17 cellular contexts compared by ENCODE assay signal in the genomic region with DNA sequence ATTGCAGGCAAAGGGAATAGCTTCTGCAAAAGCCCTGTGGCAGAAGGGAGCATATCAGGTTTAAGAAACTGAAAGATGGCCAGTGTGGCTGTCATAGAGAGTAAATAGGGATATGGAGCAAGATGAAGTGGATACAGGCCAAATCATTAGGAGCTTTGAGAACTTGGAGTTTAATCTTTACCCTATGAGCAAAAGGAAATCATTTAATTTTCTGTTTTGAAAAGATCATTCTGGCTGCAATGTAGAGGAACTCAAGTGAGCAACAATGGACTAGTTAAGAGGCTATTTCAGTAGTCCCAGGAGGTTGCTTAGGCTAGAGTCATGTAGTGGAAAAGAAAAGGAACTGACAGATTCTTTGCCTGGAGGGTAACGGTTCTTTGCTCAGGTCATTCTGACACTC. TPM values are rescaled to one million over a fixed set of nuclear protein-coding genes. Genes with fewer than 3 reads are reported as not detected.
DNase-seq lines count a peak whose midpoint lies in the region; ATAC-seq and TF ChIP-seq lines count a peak whose summit lies in the region.
"Had no signal": no experiment of that assay in that cellular context is flagged by ENCODE, and none has a peak within 500 bp of the region (broad histone marks: within the 10 kb centered on the region; RNA-seq: fewer than 3 reads in every experiment).

No MANE protein-coding gene starts in this region.

- H3K4me3 ChIP-seq in IMR-90 (ENCODE audit: insufficient read depth, low read depth, low read length), result no peak overlapping the region
- H3K4me3 ChIP-seq in fibroblast of the aortic adventitia (ENCODE audit: low read depth, low read length), result no peak overlapping the region
- H3K4me3 ChIP-seq in psoas muscle, result no peak overlapping the region
- H3K4me3 ChIP-seq: A549, colonic mucosa, sigmoid colon had no signal

- no peak for DNase-seq in activated T-cell treated with anti-CD3 and anti-CD28 coated beads, Interleukin-2, amount 50 U/mL, for 24 hours
- DNase-seq in activated T-cell treated with anti-CD3 and anti-CD28 coated beads, Interleukin-2, amount 50 U/mL, for 48 hours, result no peak
- DNase-seq in IMR-90 (no peak), fibroblast of the aortic adventitia (ENCODE audit: low read depth) (peak; percentile 37), psoas muscle (no peak), NCI-H187 (lab: John Stamatoyannopoulos, UW) (no peak), posterior cingulate gyrus (no peak), SHP77 treated with DMSO at 0.1 percent for 48 hours (lab: John Stamatoyannopoulos, UW) (no peak)
- DNase-seq: CD8-positive, alpha-beta memory T cell; colonic mucosa; HCEC 1CT; NCI-H146; NCI-H446 treated with DMSO at 0.1 percent for 48 hours; sigmoid colon; stimulated activated CD4-positive, alpha-beta T cell treated with anti-CD3 and anti-CD28 coated beads, Interleukin-2, amount 100 ng/mL, for 24 hours; WERI-Rb-1 had no signal

- in situ Hi-C loops in IMR-90 (cut with MboI; ENCODE audit: low sequenced_read_pairs), result loop anchor here (10.0 kb wide), 1 partner anchor 442 kb away; the partner anchor contains the start of gene CHI3L2

- no peak overlapping the region for H3K18ac ChIP-seq in IMR-90 (ENCODE audit: low read depth, low read length)

- H3K23ac ChIP-seq in IMR-90 (ENCODE audit: low read depth, low read length), result no peak overlapping the region; the same call in 1 of the 2 replicates

- no peaks in the 10 kb centered on the region for H3K27me3 Mint-ChIP-seq in activated T-cell treated with anti-CD3 and anti-CD28 coated beads, Interleukin-2, amount 50 U/mL, for 24 hours
- H3K27me3 Mint-ChIP-seq: CD8-positive, alpha-beta memory T cell had no signal

- no peak for TF ChIP-seq RAD21 in IMR-90 (IDR thresholded peaks at IDR 0.05; ENCODE audit: low read length)

- 0 out of 2 replicates have a peak, but pooled peaks cover 5% of the 10 kb centered on the region for H3K9me1 ChIP-seq in IMR-90 (ENCODE audit: insufficient read depth, low read length)

- H3K4ac ChIP-seq in IMR-90 (ENCODE audit: low read depth, low read length), result no peak overlapping the region

- WGBS in IMR-90 (ENCODE audit: extremely low coverage in 2 of 2, insufficient read length in 1 of 2), 2 experiments, result no CpG with 5 or more reads among the region's 1 CpG
- 27 to 62% (median 35%) methylated on average over 1 of the region's 1 CpG for WGBS in psoas muscle, 3 donors

- POLR2A ChIA-PET in IMR-90 (lab: Charles Lee; ENCODE audit: unreplicated experiment), result no interaction called here

- no peaks in the 10 kb centered on the region for H3K9me3 Mint-ChIP-seq in activated T-cell treated with anti-CD3 and anti-CD28 coated beads, Interleukin-2, amount 50 U/mL, for 24 hours
- H3K9me3 Mint-ChIP-seq: CD8-positive, alpha-beta memory T cell had no signal

- intact Hi-C loops in IMR-90 (cut with micrococcal nuclease) (no loop called here), psoas muscle (cut with DNase I) (no loop called here), posterior cingulate gyrus (cut with DNase I) (no loop called here)

- H3K4me1 Mint-ChIP-seq in activated T-cell treated with anti-CD3 and anti-CD28 coated beads, Interleukin-2, amount 50 U/mL, for 24 hours (ENCODE audit: low read depth), result peaks cover 80% of the 10 kb centered on the region

- H3K56ac ChIP-seq in IMR-90 (ENCODE audit: extremely low read depth, insufficient read depth, low read length), result no peak overlapping the region

- H3K4me1 ChIP-seq in IMR-90 (ENCODE audit: control insufficient read depth, insufficient read depth, low read length), result no peaks in the 10 kb centered on the region; the same call in 1 of the 2 replicates
- peaks cover 43% of the 10 kb centered on the region for H3K4me1 ChIP-seq in psoas muscle
- H3K4me1 ChIP-seq: A549 had no signal

- no peak overlapping the region for H3K27ac ChIP-seq in IMR-90 (ENCODE audit: insufficient read depth, low read length)
- H3K27ac ChIP-seq in psoas muscle, result peak overlapping the region; percentile 65
- H3K27ac ChIP-seq: A549, colonic mucosa, WERI-Rb-1 had no signal

- H3K79me1 ChIP-seq in IMR-90 (ENCODE audit: low read depth in 1 of 2, low read length in 2 of 2), result peaks cover 12 to 66% of the 10 kb centered on the region in 2 experiments; a peak in 3 of 4 replicates

- CTCF ChIA-PET in IMR-90 (lab: Yijun Ruan, JAX), result interaction anchor here (0.7 to 1.5 kb wide), 2 partner anchors 159 to 213 kb away, joined by 5 to 11 read pairs; no protein-coding TSS in a partner anchor

- H3K27ac Mint-ChIP-seq in activated T-cell treated with anti-CD3 and anti-CD28 coated beads, Interleukin-2, amount 50 U/mL, for 24 hours, result peak overlapping the region; percentile 56

- H3K27me3 ChIP-seq in IMR-90 (ENCODE audit: control insufficient read depth, insufficient read depth, low read length) (no peaks in the 10 kb centered on the region), psoas muscle (ENCODE audit: insufficient read depth in 3 of 3, low read length in 2 of 3) (no peaks in the 10 kb centered on the region)
- H3K27me3 ChIP-seq: colonic mucosa, sigmoid colon had no signal

- H3K9me3 ChIP-seq in IMR-90 (ENCODE audit: control insufficient read depth, insufficient read depth, low read length) (no peaks in the 10 kb centered on the region), psoas muscle (no peaks in the 10 kb centered on the region)
- H3K9me3 ChIP-seq: A549, colonic mucosa, sigmoid colon had no signal

- H4K91ac ChIP-seq in IMR-90 (ENCODE audit: insufficient read depth, low read depth, low read length), result no peak overlapping the region

- 0 out of 2 replicates have a peak overlapping the region, but pooled peaks have one; percentile 4 for H3K14ac ChIP-seq in IMR-90 (replicated peaks; ENCODE audit: low read depth, low read length)

- no peak overlapping the region for H3K9ac ChIP-seq in IMR-90 (ENCODE audit: low read depth, low read length)

- no peak for ATAC-seq in IMR-90 (ENCODE audit: low read depth)
- ATAC-seq in psoas muscle, result peak; percentile 83 to 96 (median 90)
- ATAC-seq: A549 had no signal

- no peak overlapping the region for H2AK9ac ChIP-seq in IMR-90 (replicated peaks; ENCODE audit: low read depth, low read length, poor library complexity)

- H2BK120ac ChIP-seq in IMR-90 (ENCODE audit: low read depth, low read length), result no peak overlapping the region

- no peak overlapping the region for H4K5ac ChIP-seq in IMR-90 (ENCODE audit: low read depth, low read length)

- no peak for TF ChIP-seq CTCF in IMR-90 (conservative IDR thresholded peaks at IDR 0.05; ENCODE audit: low read depth, low read length)
- TF ChIP-seq CTCF in fibroblast of the aortic adventitia (IDR thresholded peaks at IDR 0.05; ENCODE audit: insufficient read depth, low read length), result no peak
- TF ChIP-seq CTCF in psoas muscle (IDR thresholded peaks at IDR 0.05), result no peak

- H2BK20ac ChIP-seq in IMR-90 (ENCODE audit: low read depth, low read length), result no peak overlapping the region

- no peak overlapping the region for H3K4me2 ChIP-seq in IMR-90 (ENCODE audit: low read depth, low read length)
- H3K4me2 ChIP-seq: A549 had no signal

- no peak overlapping the region for H2BK15ac ChIP-seq in IMR-90 (ENCODE audit: low read depth, low read length)

- H3K4me3 Mint-ChIP-seq in activated T-cell treated with anti-CD3 and anti-CD28 coated beads, Interleukin-2, amount 50 U/mL, for 24 hours, result no peak overlapping the region
- H3K4me3 Mint-ChIP-seq: CD8-positive, alpha-beta memory T cell had no signal

- H3K36me3 ChIP-seq in IMR-90 (ENCODE audit: control insufficient read depth, insufficient read depth, low read length), result 0 out of 2 replicates have a peak, but pooled peaks cover 2% of the 10 kb centered on the region
- no peaks in the 10 kb centered on the region for H3K36me3 ChIP-seq in psoas muscle (ENCODE audit: insufficient read depth in 1 of 2, low read depth in 1 of 2)
- H3K36me3 ChIP-seq: colonic mucosa, WERI-Rb-1 had no signal

- no TSS peak for BruUV-seq in IMR-90 (replicated peaks; lab: Mats Ljungman, UMichigan)

- H4K8ac ChIP-seq in IMR-90 (ENCODE audit: low read depth in 2 of 2, low read length in 2 of 2), result no peak overlapping the region

- H2AK5ac ChIP-seq in IMR-90 (ENCODE audit: low read depth, low read length), result no peak overlapping the region

- peaks cover 75% of the 10 kb centered on the region for H3K36me3 Mint-ChIP-seq in activated T-cell treated with anti-CD3 and anti-CD28 coated beads, Interleukin-2, amount 50 U/mL, for 24 hours (ENCODE audit: low read depth)

- peaks cover 3% of the 10 kb centered on the region; the same call in 1 of the 2 replicates for H4K20me1 ChIP-seq in IMR-90 (ENCODE audit: insufficient read depth, low read length)

- no peak overlapping the region for H2BK5ac ChIP-seq in IMR-90 (ENCODE audit: low read depth, low read length, poor library complexity, severe bottlenecking)

- no peak overlapping the region for H2AFZ ChIP-seq in IMR-90 (replicated peaks; ENCODE audit: low read length, poor library complexity)

- dilution Hi-C loops in IMR-90 (cut with HindIII; ENCODE audit: low sequenced_read_pairs, unreplicated experiment), result no loop called here

- TF ChIP-seq POLR2A in IMR-90 (IDR thresholded peaks at IDR 0.05; ENCODE audit: low read depth, low read length), result no peak

TF ChIP-seq in IMR-90, 13 proteins besides CTCF, POLR2A, EP300 and RAD21 (continues in another document):
- no peak for TF ChIP-seq BHLHE40 (IDR thresholded peaks at IDR 0.05; ENCODE audit: low read depth, low read length)
- TF ChIP-seq NFE2L2 (IDR thresholded peaks at IDR 0.05; ENCODE audit: low read depth, low read length), result no peak
- TF ChIP-seq MXI1 (IDR thresholded peaks at IDR 0.05; ENCODE audit: borderline replicate concordance, low read depth, low read length), result no peak
- no peak for TF ChIP-seq USF2 (IDR thresholded peaks at IDR 0.05; ENCODE audit: low read depth, low read length)
- no peak for TF ChIP-seq FOS (IDR thresholded peaks at IDR 0.05; ENCODE audit: low read depth, low read length)
- no peak for TF ChIP-seq RFX5 (IDR thresholded peaks at IDR 0.05; ENCODE audit: low read depth, low read length)
- no peak for TF ChIP-seq CHD1 (IDR thresholded peaks at IDR 0.05; ENCODE audit: low read depth, low read length)
- no peak for TF ChIP-seq CEBPB (IDR thresholded peaks at IDR 0.05; ENCODE audit: low read depth, low read length)

RNA-seq across cellular contexts. Expression of gene RAP1A, which starts 47.2 kb away (rescaled TPM):
- total RNA-seq in IMR-90 (2012; rRNA removed) (18.1 and 35.3 TPM in 2 replicates), fibroblast of the aortic adventitia (ENCODE audit: low replicate concordance) (21.9 and 36.2 TPM in 2 replicates), psoas muscle (10 to 100 TPM; 63.6 to 94.8 (median 73.8) TPM)
- polyA plus RNA-seq in IMR-90 (2012; rRNA removed) (34.4 and 43.6 TPM in 2 replicates), psoas muscle (100 to 1,000 TPM in 2 of 3 donors, 10 to 100 TPM in 1; 64.2 to 235 (median 102) TPM)
- polyA plus RNA-seq in IMR-90 (2012; cell fraction: cytosol; rRNA removed), result 4.0 and 6.2 TPM in 2 replicates
- polyA plus RNA-seq in IMR-90 (2012; cell fraction: nucleus; rRNA removed; ENCODE audit: low replicate concordance), result 0.72 and 9.5 TPM in 2 replicates
